Comparison of ENCODE assay signal across 9 cellular contexts in genomic region chr16:85202631-85203461, GRCh38.
A peak's percentile ranks its signal among the peaks of the same experiment; 100 is the strongest.
DNase-seq lines count a peak whose midpoint lies in the region; ATAC-seq and TF ChIP-seq lines count a peak whose summit lies in the region.
"Had no signal": no experiment of that assay in that cellular context is flagged by ENCODE, and none has a peak within 500 bp of the region (broad histone marks: within the 10 kb centered on the region; RNA-seq: fewer than 3 reads in every experiment).

No MANE protein-coding gene starts in this region.

- no peaks in the 10 kb centered on the region for H3K9me3 Mint-ChIP-seq in osteocyte (ENCODE audit: unreplicated experiment)

- no peaks in the 10 kb centered on the region for H3K27me3 ChIP-seq in RWPE2 (ENCODE audit: insufficient read depth, poor library complexity, severe bottlenecking)

- H3K9me3 ChIP-seq in RWPE2 (ENCODE audit: severe bottlenecking) (no peaks in the 10 kb centered on the region), T-helper 17 cell (ENCODE audit: control insufficient read depth, low read length, poor library complexity, severe bottlenecking) (no peaks in the 10 kb centered on the region)

- no peaks in the 10 kb centered on the region for H3K36me3 ChIP-seq in RWPE2 (ENCODE audit: low read depth)

- no peak overlapping the region; the same call in 1 of the 2 replicates for H3K4me3 ChIP-seq in AG10803 (ENCODE audit: low read length)
- no peak overlapping the region for H3K4me3 ChIP-seq in RWPE2 (ENCODE audit: severe bottlenecking)

- no peaks in the 10 kb centered on the region for H3K36me3 Mint-ChIP-seq in osteocyte (ENCODE audit: unreplicated experiment)
- no peaks in the 10 kb centered on the region for H3K36me3 Mint-ChIP-seq in T-helper 17 cell (ENCODE audit: low read depth)

- no peak for TF ChIP-seq CTCF in AG10803 (conservative IDR thresholded peaks at IDR 0.05; ENCODE audit: low read length)
- no peak for TF ChIP-seq CTCF in RWPE2 (IDR thresholded peaks at IDR 0.05; ENCODE audit: poor library complexity, severe bottlenecking)
- no peak for TF ChIP-seq CTCF in osteocyte (IDR thresholded peaks at IDR 0.05)

- H3K4me1 ChIP-seq in RWPE2 (ENCODE audit: insufficient read depth, poor library complexity, severe bottlenecking), result peaks cover 34% of the 10 kb centered on the region

- no peaks in the 10 kb centered on the region for H3K27me3 Mint-ChIP-seq in osteocyte (ENCODE audit: unreplicated experiment)
- H3K27me3 Mint-ChIP-seq in T-helper 17 cell, result peaks cover 24% of the 10 kb centered on the region

- DNase-seq in AG10803 (ENCODE audit: low read depth), result peak; percentile 98
- DNase-seq in RWPE2 (ENCODE audit: low spot score), result no peak
- peak; percentile 91 for DNase-seq in Right ventricle myocardium superior
- DNase-seq in osteocyte (ENCODE audit: extremely low spot score, unreplicated experiment), result peak; percentile 91
- DNase-seq in SW480 (ENCODE audit: low spot score), result no peak
- DNase-seq in T-helper 17 cell, result no peak
- DNase-seq in NOMO-1 treated with DMSO at 0.1 percent for 48 hours (lab: John Stamatoyannopoulos, UW; ENCODE audit: unreplicated experiment), result no peak
- DNase-seq in DMS153 (lab: John Stamatoyannopoulos, UW), result no peak
- DNase-seq: NCI-H146 had no signal

- H3K4me3 Mint-ChIP-seq in osteocyte (ENCODE audit: unreplicated experiment), result no peak overlapping the region
- H3K4me3 Mint-ChIP-seq in T-helper 17 cell, result no peak overlapping the region

- H3K27ac Mint-ChIP-seq in osteocyte (ENCODE audit: unreplicated experiment) (peak overlapping the region; percentile 88), T-helper 17 cell (no peak overlapping the region)

- intact Hi-C loops in Right ventricle myocardium superior (cut with DNase I), result no loop called here

- ATAC-seq in RWPE2 (ENCODE audit: low read depth) (no peak), Right ventricle myocardium superior (ENCODE audit: poor library complexity) (peak; percentile 85), T-helper 17 cell (no peak)

- H3K27ac ChIP-seq in RWPE2 (ENCODE audit: poor library complexity, severe bottlenecking), result peak overlapping the region; percentile 58

- H3K4me1 Mint-ChIP-seq in osteocyte (ENCODE audit: unreplicated experiment) (peaks cover 81% of the 10 kb centered on the region), T-helper 17 cell (no peaks in the 10 kb centered on the region)

Comparison
In these comparisons a context has a peak if more than half of its experiments do, and no peak if none do; other contexts are left out.
1. DNase-seq: peak in AG10803 (single experiment), Right ventricle myocardium superior (single experiment) and osteocyte (single experiment); none in RWPE2 (single experiment), SW480 (single experiment), T-helper 17 cell (0 of 3), NOMO-1 treated with DMSO at 0.1 percent for 48 hours (single experiment) and DMS153 (single experiment).